ENCODE assay signal across 8 cellular contexts in the genomic region with DNA sequence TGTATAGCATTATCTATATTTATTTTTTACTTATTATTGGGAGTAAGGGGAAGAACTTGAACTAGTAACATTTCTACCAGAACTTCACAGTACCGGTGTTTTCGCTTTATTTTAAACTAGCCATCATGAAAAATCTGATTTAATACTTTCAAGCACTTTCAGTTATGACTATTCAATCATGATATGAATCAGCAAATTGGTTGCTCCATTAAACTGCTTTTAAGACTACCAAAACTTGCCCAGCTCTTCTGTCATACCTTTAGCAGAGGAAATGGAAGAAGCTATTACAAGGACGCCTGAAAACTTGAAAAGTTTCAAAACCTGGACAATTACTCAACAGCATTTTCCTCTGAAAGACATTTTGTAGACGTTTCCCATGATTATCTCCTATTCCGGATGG. TPM values are rescaled to one million over a fixed set of nuclear protein-coding genes. Genes with fewer than 3 reads are reported as not detected.
A peak's percentile ranks its signal among the peaks of the same experiment; 100 is the strongest.
DNase-seq lines count a peak whose midpoint lies in the region; TF ChIP-seq lines count a peak whose summit lies in the region.

No MANE protein-coding gene starts in this region.

- no peaks in the 10 kb centered on the region for H3K9me2 ChIP-seq in neural cell (ENCODE audit: insufficient read depth, low read length)

- H3F3A ChIP-seq in neural cell (ENCODE audit: insufficient read depth, low read length, poor library complexity, severe bottlenecking): peaks cover 3% of the 10 kb centered on the region

- peaks cover 0 to 5% (median 0%) of the 10 kb centered on the region in 11 experiments; a peak in 1 of 22 replicates for H3K36me3 ChIP-seq in BLaER1 treated with 17β-estradiol and CSF1 and Interleukin-3, amounts not matched to agents 10 nM and 100 nM
- H3K36me3 ChIP-seq in HUES6 (ENCODE audit: control insufficient read depth, insufficient read depth, low read length) (no peaks in the 10 kb centered on the region), neural cell (ENCODE audit: insufficient read depth, low read length) (no peaks in the 10 kb centered on the region)

- no peak for TF ChIP-seq RAD21 in neural cell (conservative IDR thresholded peaks at IDR 0.05)

- DNase-seq in cardiac fibroblast (ENCODE audit: low read depth in 2 of 2) (peak in 1 of 2 donors; percentile 46), NK-92 (lab: John Stamatoyannopoulos, UW; ENCODE audit: unreplicated experiment) (no peak), epidermal melanocyte (ENCODE audit: insufficient read length, low spot score) (no peak), midbrain (lab: John Stamatoyannopoulos, UW) (no peak)
- DNase-seq in activated CD8-positive, alpha-beta memory T cell treated with anti-CD3 and anti-CD28 coated beads for 24 hours: no peak

- H4K20me1 ChIP-seq in BLaER1 treated with 17β-estradiol and CSF1 and Interleukin-3, amounts not matched to agents 10 nM and 100 nM: peaks cover 0 to 48% (median 13%) of the 10 kb centered on the region in 11 experiments; a peak in 14 of 22 replicates
- no peaks in the 10 kb centered on the region for H4K20me1 ChIP-seq in neural cell (ENCODE audit: insufficient read depth)

- H3K4me3 ChIP-seq in BLaER1 treated with 17β-estradiol and CSF1 and Interleukin-3, amounts not matched to agents 10 nM and 100 nM: peak overlapping the region; percentile 69 to 88 (median 78); a peak in 19 of 20 replicates
- peak overlapping the region; percentile 66 for H3K4me3 ChIP-seq in HUES6 (ENCODE audit: low read depth, low read length)
- H3K4me3 ChIP-seq in cardiac fibroblast (replicated peaks in 1 of 2; ENCODE audit: low read depth in 2 of 2, low read length in 2 of 2): peak overlapping the region; percentile 53 to 89
- peak overlapping the region; percentile 78 for H3K4me3 ChIP-seq in neural cell (ENCODE audit: low read length)

- peak overlapping the region; percentile 89 to 99 (median 98) for H3K4me2 ChIP-seq in BLaER1 treated with 17β-estradiol and CSF1 and Interleukin-3, amounts not matched to agents 10 nM and 100 nM
- H3K4me2 ChIP-seq in neural cell (ENCODE audit: low read length): peak overlapping the region; percentile 90

- peaks cover 26 to 74% (median 43%) of the 10 kb centered on the region in 10 experiments for H3K4me1 ChIP-seq in BLaER1 treated with 17β-estradiol and CSF1 and Interleukin-3, amounts not matched to agents 10 nM and 100 nM
- peaks cover 52% of the 10 kb centered on the region for H3K4me1 ChIP-seq in HUES6 (ENCODE audit: control insufficient read depth, insufficient read depth, low read length)

- H3K9me3 ChIP-seq in BLaER1 treated with 17β-estradiol and CSF1 and Interleukin-3, amounts not matched to agents 10 nM and 100 nM (replicated peaks in 1 of 11): no peaks in the 10 kb centered on the region
- H3K9me3 ChIP-seq in HUES6 (ENCODE audit: control insufficient read depth, insufficient read depth, low read depth, low read length): no peaks in the 10 kb centered on the region
- no peaks in the 10 kb centered on the region for H3K9me3 ChIP-seq in neural cell (ENCODE audit: low read length)

- TF ChIP-seq EP300 in neural cell (conservative IDR thresholded peaks at IDR 0.05; ENCODE audit: poor library complexity, severe bottlenecking): no peak

- TF ChIP-seq CTCF in cardiac fibroblast (IDR thresholded peaks at IDR 0.05; ENCODE audit: low read depth, low read length): no peak
- no peak for TF ChIP-seq CTCF in neural cell (IDR thresholded peaks at IDR 0.05; ENCODE audit: poor library complexity, severe bottlenecking)

- no peaks in the 10 kb centered on the region for H3K27me3 ChIP-seq in BLaER1 treated with 17β-estradiol and CSF1 and Interleukin-3, amounts not matched to agents 10 nM and 100 nM
- H3K27me3 ChIP-seq in HUES6 (ENCODE audit: control insufficient read depth, insufficient read depth, low read length) (peaks cover 5% of the 10 kb centered on the region), neural cell (ENCODE audit: insufficient read depth, low read depth, low read length) (no peaks in the 10 kb centered on the region)

- peak overlapping the region in 10 of 11 experiments; percentile 79 to 88 (median 84); a peak in 15 of 22 replicates for H3K9ac ChIP-seq in BLaER1 treated with 17β-estradiol and CSF1 and Interleukin-3, amounts not matched to agents 10 nM and 100 nM
- H3K9ac ChIP-seq in HUES6 (ENCODE audit: low read length) (no peak overlapping the region), neural cell (ENCODE audit: low read length) (peak overlapping the region; percentile 62)

- peak overlapping the region in 2 of 11 experiments; percentile 76 to 85; a peak in 3 of 22 replicates for H3K27ac ChIP-seq in BLaER1 treated with 17β-estradiol and CSF1 and Interleukin-3, amounts not matched to agents 10 nM and 100 nM
- H3K27ac ChIP-seq in HUES6 (ENCODE audit: low read depth, low read length): no peak overlapping the region
- no peak overlapping the region for H3K27ac ChIP-seq in neural cell (ENCODE audit: low read length)

- peaks cover 12% of the 10 kb centered on the region for H3K79me2 ChIP-seq in neural cell (replicated peaks; ENCODE audit: insufficient read depth, low read length)

- no peak overlapping the region for H2AFZ ChIP-seq in neural cell (ENCODE audit: low read depth, low read length)

TF ChIP-seq in neural cell, 6 proteins besides CTCF, POLR2A, EP300 and RAD21:
- TF ChIP-seq EZH2 (IDR thresholded peaks at IDR 0.05; ENCODE audit: borderline replicate concordance, insufficient read depth, low read length, poor library complexity, severe bottlenecking) (no peak), SMC3 (conservative IDR thresholded peaks at IDR 0.05; ENCODE audit: poor library complexity) (no peak), MXI1 (conservative IDR thresholded peaks at IDR 0.05; ENCODE audit: poor library complexity, severe bottlenecking) (no peak), TAF1 (IDR thresholded peaks at IDR 0.05; ENCODE audit: low read depth) (no peak)

RNA-seq across cellular contexts. Expression of gene JAZF1, which starts 2.1 kb away (rescaled TPM):
- 25.5 and 29.5 TPM in 2 replicates for polyA plus RNA-seq in neural cell
- polyA minus RNA-seq in neural cell: 36.0 and 38.2 TPM in 2 replicates
